Comparison of ENCODE assay signal across 2 cellular contexts in genomic region chr1:212286437-212287131, GRCh38.
TF ChIP-seq lines count a peak whose summit lies in the region.

No MANE protein-coding gene starts in this region.

TF ChIP-seq in K562, 482 proteins besides CTCF, POLR2A, EP300 and RAD21 (continued from another document and continues in another):
- TF ChIP-seq ZBTB40 (IDR thresholded peaks at IDR 0.05) (0 out of 2 replicates have a peak, but pooled peaks have one; percentile 9), ZBTB40 (CRISPR knock-in tag; IDR thresholded peaks at IDR 0.05) (no peak), NKRF (IDR thresholded peaks at IDR 0.05; ENCODE audit: borderline replicate concordance) (0 out of 2 replicates have a peak, but pooled peaks have one; percentile 52), ZKSCAN3 (CRISPR knock-in tag; IDR thresholded peaks at IDR 0.05) (no peak), HDAC2 (IDR thresholded peaks at IDR 0.05) (peak; percentile 57; the same call in 1 of the 2 replicates), NR3C1 (CRISPR knock-in tag; IDR thresholded peaks at IDR 0.05) (no peak), ZBTB11 (CRISPR knock-in tag; IDR thresholded peaks at IDR 0.05) (0 out of 6 replicates have a peak, but pooled peaks of 1 of the 3 experiments have one; percentile 31)

TF ChIP-seq in HepG2, 621 proteins besides CTCF, POLR2A, EP300 and RAD21 (continued from another document):
- no peak for TF ChIP-seq STAT5B (CRISPR knock-in tag; IDR thresholded peaks at IDR 0.05)
- TF ChIP-seq HNRNPLL (IDR thresholded peaks at IDR 0.05; ENCODE audit: low read depth, low read length, poor library complexity, severe bottlenecking) = no peak
- TF ChIP-seq SAP130 (CRISPR knock-in tag; IDR thresholded peaks at IDR 0.05; ENCODE audit: low read depth) = peak; percentile 6; the same call in 1 of the 2 replicates
- 0 out of 2 replicates have a peak, but pooled peaks have one; percentile 63 for TF ChIP-seq GLMP (CRISPR knock-in tag; IDR thresholded peaks at IDR 0.05; ENCODE audit: borderline replicate concordance)
- no peak for TF ChIP-seq ZNF670 (CRISPR knock-in tag; IDR thresholded peaks at IDR 0.05; ENCODE audit: borderline replicate concordance)
- no peak for TF ChIP-seq ZNF556 (CRISPR knock-in tag; IDR thresholded peaks at IDR 0.05; ENCODE audit: borderline replicate concordance)
- TF ChIP-seq ZBTB44 (CRISPR knock-in tag; IDR thresholded peaks at IDR 0.05) = no peak
- no peak for TF ChIP-seq ZGPAT (CRISPR knock-in tag; IDR thresholded peaks at IDR 0.05)
- TF ChIP-seq KMT2B (CRISPR knock-in tag; IDR thresholded peaks at IDR 0.05) = 0 out of 2 replicates have a peak, but pooled peaks have one; percentile 8
- TF ChIP-seq BCL3 (CRISPR knock-in tag; IDR thresholded peaks at IDR 0.05) = no peak
- no peak for TF ChIP-seq ZBTB25 (CRISPR knock-in tag; IDR thresholded peaks at IDR 0.05)
- no peak for TF ChIP-seq TRAFD1 (CRISPR knock-in tag; IDR thresholded peaks at IDR 0.05; ENCODE audit: borderline replicate concordance)
- TF ChIP-seq PAX8 (CRISPR knock-in tag; IDR thresholded peaks at IDR 0.05; ENCODE audit: borderline replicate concordance) = no peak
- no peak for TF ChIP-seq HOMEZ (CRISPR knock-in tag; IDR thresholded peaks at IDR 0.05; ENCODE audit: low read depth)
- TF ChIP-seq FIP1L1 (IDR thresholded peaks at IDR 0.05; ENCODE audit: borderline replicate concordance, insufficient read depth, low read depth, low read length) = no peak
- no peak for TF ChIP-seq FOXC1 (CRISPR knock-in tag; IDR thresholded peaks at IDR 0.05; ENCODE audit: borderline replicate concordance)
- no peak for TF ChIP-seq TFDP2 (CRISPR knock-in tag; IDR thresholded peaks at IDR 0.05)
- TF ChIP-seq ARNT2 (CRISPR knock-in tag; IDR thresholded peaks at IDR 0.05; ENCODE audit: low read depth) = no peak
- peak; percentile 29; the same call in 1 of the 2 replicates for TF ChIP-seq PHF21A (CRISPR knock-in tag; IDR thresholded peaks at IDR 0.05)
- TF ChIP-seq ZNF773 (CRISPR knock-in tag; IDR thresholded peaks at IDR 0.05; ENCODE audit: borderline replicate concordance) = no peak
- no peak for TF ChIP-seq LBX2 (CRISPR knock-in tag; IDR thresholded peaks at IDR 0.05; ENCODE audit: borderline replicate concordance)
- no peak for TF ChIP-seq PLSCR1 (CRISPR knock-in tag; IDR thresholded peaks at IDR 0.05; ENCODE audit: borderline replicate concordance)
- no peak for TF ChIP-seq ZNF547 (CRISPR knock-in tag; IDR thresholded peaks at IDR 0.05)
- TF ChIP-seq ZNF484 (CRISPR knock-in tag; IDR thresholded peaks at IDR 0.05; ENCODE audit: borderline replicate concordance, low read depth) = no peak
- no peak for TF ChIP-seq ZNF720 (CRISPR knock-in tag; IDR thresholded peaks at IDR 0.05)
- TF ChIP-seq TMF1 (CRISPR knock-in tag; IDR thresholded peaks at IDR 0.05; ENCODE audit: low read depth) = no peak
- TF ChIP-seq SIN3A (IDR thresholded peaks at IDR 0.05; ENCODE audit: borderline replicate concordance, low read depth, low read length) = peak; percentile 19; the same call in 1 of the 2 replicates
- TF ChIP-seq ZNF558 (CRISPR knock-in tag; IDR thresholded peaks at IDR 0.05; ENCODE audit: borderline replicate concordance) = peak; percentile 53; the same call in 1 of the 2 replicates
- 0 out of 2 replicates have a peak, but pooled peaks have one; percentile 20 for TF ChIP-seq MIER3 (CRISPR knock-in tag; IDR thresholded peaks at IDR 0.05; ENCODE audit: borderline replicate concordance)
- TF ChIP-seq ZBTB4 (CRISPR knock-in tag; IDR thresholded peaks at IDR 0.05; ENCODE audit: borderline replicate concordance) = no peak
